In the genomic region with DNA sequence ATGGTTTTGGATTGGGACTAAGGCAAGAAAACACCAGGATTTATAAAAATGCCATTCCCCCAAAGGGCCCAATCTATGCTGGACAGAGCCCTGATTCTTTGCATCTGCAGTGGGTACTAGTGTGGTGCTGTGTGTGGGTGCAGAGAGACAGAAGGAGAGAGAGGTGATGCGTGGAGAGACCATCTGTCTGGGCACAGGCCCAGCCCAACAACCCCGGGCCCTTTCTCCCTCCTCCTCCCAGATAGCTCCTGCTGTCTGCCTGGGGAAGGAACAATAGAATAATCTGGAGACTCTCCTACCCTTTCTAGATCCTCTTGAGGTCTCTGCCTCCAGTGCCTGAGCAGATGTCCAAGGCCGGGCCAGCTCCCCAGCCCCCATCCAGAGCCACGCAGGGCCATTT, we compare ENCODE assay signal across 13 cellular contexts. TPM values are rescaled to one million over a fixed set of nuclear protein-coding genes. Genes with fewer than 3 reads are reported as not detected.
DNase-seq lines count a peak whose midpoint lies in the region; ATAC-seq, FAIRE-seq and TF ChIP-seq lines count a peak whose summit lies in the region.
"Had no signal": no experiment of that assay in that cellular context is flagged by ENCODE, and none has a peak within 500 bp of the region (broad histone marks: within the 10 kb centered on the region; RNA-seq: fewer than 3 reads in every experiment).

No MANE protein-coding gene starts in this region.

- DNase-seq in D721Med (ENCODE audit: insufficient read length, low spot score): peak; percentile 94
- DNase-seq in NCI-H2171 (lab: John Stamatoyannopoulos, UW): peak; percentile 87
- no peak for DNase-seq in esophagus muscularis mucosa (ENCODE audit: extremely low spot score)
- DNase-seq in nucleus accumbens (lab: John Stamatoyannopoulos, UW): peak in 36 of 56 donors; percentile 10 to 74 (median 46)
- DNase-seq in central memory CD4-positive, alpha-beta T cell: no peak
- DNase-seq in ovary: no peak
- DNase-seq in ecto neural progenitor cell (ENCODE audit: low spot score): no peak
- DNase-seq in sciatic nerve (ENCODE audit: low spot score): no peak
- DNase-seq: foreskin keratinocyte; KG1; stimulated activated naive B cell treated with anti-CD40 and anti-IgM and Interleukin-4, amounts not matched to agents 10 μg/mL and 1 μg/mL and 100 μg/mL, for 72 hours had no signal

- H3K27me3 ChIP-seq in esophagus muscularis mucosa (no peaks in the 10 kb centered on the region), ovary (no peaks in the 10 kb centered on the region)
- H3K27me3 ChIP-seq: foreskin keratinocyte had no signal

- no peak for ATAC-seq in sciatic nerve
- ATAC-seq: foreskin keratinocyte; stimulated activated naive B cell treated with anti-CD40 and anti-IgM and Interleukin-4, amounts not matched to agents 10 μg/mL and 1 μg/mL and 100 μg/mL, for 72 hours had no signal

- H3K36me3 ChIP-seq in esophagus muscularis mucosa (peaks cover 0 to 31% (median 4%) of the 10 kb centered on the region in 4 donors), ovary (no peaks in the 10 kb centered on the region)

- TF ChIP-seq POLR2A in esophagus muscularis mucosa (IDR thresholded peaks at IDR 0.05; ENCODE audit: low read depth) (no peak), ovary (IDR thresholded peaks at IDR 0.05) (no peak)

- TF ChIP-seq CTCF in D721Med (IDR thresholded peaks at IDR 0.05; ENCODE audit: insufficient read depth, missing control alignments): no peak
- TF ChIP-seq CTCF in esophagus muscularis mucosa (IDR thresholded peaks at IDR 0.05): no peak
- no peak for TF ChIP-seq CTCF in ovary (IDR thresholded peaks at IDR 0.05)

- H3K4me1 ChIP-seq in esophagus muscularis mucosa (peaks cover 37 to 56% (median 54%) of the 10 kb centered on the region in 4 donors), ovary (ENCODE audit: insufficient read depth) (peaks cover 31% of the 10 kb centered on the region)
- H3K4me1 ChIP-seq: foreskin keratinocyte had no signal

- peak; percentile 84 for FAIRE-seq in D721Med (lab: Jason Lieb, UNC)
- FAIRE-seq: GM12891, TTC549 had no signal

- H3K27ac ChIP-seq in esophagus muscularis mucosa (replicated peaks in 1 of 4) (peak overlapping the region; percentile 79 to 84 (median 82)), ovary (peak overlapping the region in 1 of 2 donors; percentile 55)
- H3K27ac ChIP-seq: foreskin keratinocyte had no signal

- intact Hi-C loops in esophagus muscularis mucosa (cut with DNase I): no loop called here
- intact Hi-C loops in ovary (cut with DNase I): loop anchor here in 1 of 4 donors (10.0 kb wide), 1 partner anchor 87 kb away; no protein-coding TSS in a partner anchor
- intact Hi-C loops in sciatic nerve (cut with DNase I): no loop called here

- WGBS in esophagus muscularis mucosa: no CpG with 5 or more reads among the region's 4 CpGs
- 10 to 21% (median 16%) methylated on average over 4 of the region's 4 CpGs for WGBS in ovary, 3 donors

- TF ChIP-seq EP300 in esophagus muscularis mucosa (IDR thresholded peaks at IDR 0.05) (no peak), ovary (IDR thresholded peaks at IDR 0.05) (no peak)

- no peak overlapping the region for H3K4me3 ChIP-seq in esophagus muscularis mucosa
- no peak overlapping the region for H3K4me3 ChIP-seq in ovary

- no peaks in the 10 kb centered on the region for H3K9me3 ChIP-seq in esophagus muscularis mucosa
- H3K9me3 ChIP-seq in ovary: no peaks in the 10 kb centered on the region

RNA-seq across cellular contexts. Expression of gene KIAA1614, which starts 15.1 kb away (rescaled TPM):
- total RNA-seq in esophagus muscularis mucosa: 10 to 100 TPM; 15.4 to 30.0 (median 17.4) TPM
- total RNA-seq in ovary: 10 to 100 TPM in 4 of 7 donors, 1 to 10 TPM in 3; 2.4 to 15.1 (median 11.4) TPM
- 10 to 100 TPM in 1 of 2 donors, 1 to 10 TPM in 1; 1.1 to 10.5 TPM for polyA plus RNA-seq in ovary
- 14.9 TPM for total RNA-seq in sciatic nerve

Comparison
In these comparisons a context has a peak if more than half of its experiments do, and no peak if none do; other contexts are left out.
1. DNase-seq: peak in D721Med (single experiment), NCI-H2171 (single experiment) and nucleus accumbens (36 of 56); none in esophagus muscularis mucosa (single experiment), central memory CD4-positive, alpha-beta T cell (single experiment), ovary (0 of 5), ecto neural progenitor cell (single experiment) and sciatic nerve (single experiment).